Comparison of ENCODE assay signal across 27 cellular contexts in the genomic region with DNA sequence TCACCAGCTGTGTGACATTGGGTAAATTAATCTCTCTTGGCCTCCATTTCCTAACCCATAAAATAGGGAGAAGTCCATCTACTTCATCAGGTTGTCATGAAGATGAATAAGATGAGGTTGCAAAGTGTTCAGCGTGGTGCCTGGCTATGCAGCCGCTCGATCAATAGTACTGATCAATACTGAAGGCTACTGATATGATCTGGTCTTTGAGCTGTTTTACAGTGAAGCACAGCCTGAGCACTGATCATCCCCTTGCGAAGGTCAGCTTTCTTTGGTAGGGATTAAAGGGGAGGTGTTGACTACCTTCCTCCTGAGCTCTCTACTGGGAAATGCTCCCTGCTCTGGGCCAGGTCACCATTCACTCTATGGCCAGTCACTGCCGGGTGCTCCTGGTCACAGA.
DNase-seq lines count a peak whose midpoint lies in the region; ATAC-seq, FAIRE-seq and TF ChIP-seq lines count a peak whose summit lies in the region.
"Had no signal": no experiment of that assay in that cellular context is flagged by ENCODE, and none has a peak within 500 bp of the region (broad histone marks: within the 10 kb centered on the region; RNA-seq: fewer than 3 reads in every experiment).

No MANE protein-coding gene starts in this region.

- H3K36me3 Mint-ChIP-seq in progenitor cell of endocrine pancreas (ENCODE audit: insufficient read depth), result no peaks in the 10 kb centered on the region
- no peaks in the 10 kb centered on the region for H3K36me3 Mint-ChIP-seq in activated CD8-positive, alpha-beta T cell treated with anti-CD3 and anti-CD28 coated beads for 36 hours (ENCODE audit: low read depth)
- H3K36me3 Mint-ChIP-seq: CD4-positive, alpha-beta memory T cell; CD4-positive, CD25-positive, alpha-beta regulatory T cell; CD8-positive, alpha-beta memory T cell had no signal

- no peaks in the 10 kb centered on the region for H3K27me3 ChIP-seq in bronchial epithelial cell (ENCODE audit: control insufficient read depth, insufficient read depth, low read length)
- H3K27me3 ChIP-seq: BE2C, BLaER1 had no signal

- no peak for ATAC-seq in activated CD8-positive, alpha-beta T cell treated with anti-CD3 and anti-CD28 coated beads for 36 hours

- H3K4me1 Mint-ChIP-seq in progenitor cell of endocrine pancreas (ENCODE audit: low read depth), result peaks cover 51% of the 10 kb centered on the region
- no peaks in the 10 kb centered on the region for H3K4me1 Mint-ChIP-seq in activated CD8-positive, alpha-beta T cell treated with anti-CD3 and anti-CD28 coated beads for 36 hours (ENCODE audit: low read depth)
- H3K4me1 Mint-ChIP-seq: CD4-positive, alpha-beta memory T cell; CD4-positive, CD25-positive, alpha-beta regulatory T cell; CD8-positive, alpha-beta memory T cell had no signal

- peak; percentile 58 for FAIRE-seq in bronchial epithelial cell (lab: Jason Lieb, UNC)
- FAIRE-seq: A204.1, GM12891, GM19239 had no signal

- H3K9me3 Mint-ChIP-seq in progenitor cell of endocrine pancreas (ENCODE audit: low read depth), result no peaks in the 10 kb centered on the region
- H3K9me3 Mint-ChIP-seq in activated CD8-positive, alpha-beta T cell treated with anti-CD3 and anti-CD28 coated beads for 36 hours, result no peaks in the 10 kb centered on the region
- H3K9me3 Mint-ChIP-seq: CD14-positive monocyte; CD4-positive, alpha-beta memory T cell; CD8-positive, alpha-beta memory T cell had no signal

- peak overlapping the region; percentile 100; the same call in 1 of the 2 replicates for H3K27ac ChIP-seq in VCaP
- H3K27ac ChIP-seq: BLaER1 had no signal

- no peak overlapping the region for H3K4me3 Mint-ChIP-seq in progenitor cell of endocrine pancreas (ENCODE audit: low read depth)
- no peak overlapping the region for H3K4me3 Mint-ChIP-seq in activated CD8-positive, alpha-beta T cell treated with anti-CD3 and anti-CD28 coated beads for 36 hours
- H3K4me3 Mint-ChIP-seq: CD14-positive monocyte; CD4-positive, alpha-beta memory T cell; CD4-positive, CD25-positive, alpha-beta regulatory T cell; CD8-positive, alpha-beta memory T cell had no signal

- intact Hi-C loops in activated CD8-positive, alpha-beta T cell treated with anti-CD3 and anti-CD28 coated beads for 36 hours (cut with micrococcal nuclease), result no loop called here

- CTCF ChIA-PET in activated CD8-positive, alpha-beta T cell treated with anti-CD3 and anti-CD28 coated beads for 36 hours (lab: Charles Lee), result no interaction called here
- CTCF ChIA-PET in GM10248 (lab: Yijun Ruan, JAX), result no interaction called here

- POLR2A ChIA-PET in activated CD8-positive, alpha-beta T cell treated with anti-CD3 and anti-CD28 coated beads for 36 hours (lab: Charles Lee), result no interaction called here
- POLR2A ChIA-PET in GM10248 (lab: Yijun Ruan, JAX), result no interaction called here

- peak overlapping the region; percentile 85 for H3K27ac Mint-ChIP-seq in progenitor cell of endocrine pancreas
- no peak overlapping the region for H3K27ac Mint-ChIP-seq in activated CD8-positive, alpha-beta T cell treated with anti-CD3 and anti-CD28 coated beads for 36 hours
- H3K27ac Mint-ChIP-seq: CD4-positive, alpha-beta memory T cell; CD4-positive, CD25-positive, alpha-beta regulatory T cell had no signal

- no peak overlapping the region for H3K4me3 ChIP-seq in bronchial epithelial cell (ENCODE audit: low read depth, low read length)
- H3K4me3 ChIP-seq: BLaER1 had no signal

- DNase-seq in NCI-H146 (lab: John Stamatoyannopoulos, UW) (peak; percentile 16), NCI-H146 treated with DMSO at 0.1 percent for 48 hours (lab: John Stamatoyannopoulos, UW; ENCODE audit: unreplicated experiment) (no peak), bronchial epithelial cell (ENCODE audit: low read depth) (no peak), progenitor cell of endocrine pancreas (ENCODE audit: low spot score, unreplicated experiment) (no peak), GM10248 (ENCODE audit: extremely low spot score) (no peak)
- DNase-seq in activated CD8-positive, alpha-beta T cell treated with anti-CD3 and anti-CD28 coated beads for 36 hours, result no peak
- no peak for DNase-seq in stimulated activated CD4-positive, alpha-beta T cell treated with anti-CD3 and anti-CD28 coated beads, Interleukin-4, amount 100 ng/mL, for 4 hours
- DNase-seq: 8988T; ACHN; BE2C; C1 segment of cervical spinal cord; CD4-positive, alpha-beta memory T cell; CD4-positive, CD25-positive, alpha-beta regulatory T cell; CD8-positive, alpha-beta memory T cell; COR-L47; DMS 273 treated with DMSO at 0.1 percent for 48 hours; DMS153; DMS79; DND-41; EL; GDM1 had no signal

- no peak for TF ChIP-seq CTCF in VCaP (conservative IDR thresholded peaks at IDR 0.05)
- TF ChIP-seq CTCF in bronchial epithelial cell (IDR thresholded peaks at IDR 0.05; ENCODE audit: insufficient read depth, low read length, severe bottlenecking), result no peak
- no peak for TF ChIP-seq CTCF in progenitor cell of endocrine pancreas (IDR thresholded peaks at IDR 0.05; ENCODE audit: unreplicated experiment)
- TF ChIP-seq CTCF in activated CD8-positive, alpha-beta T cell treated with anti-CD3 and anti-CD28 coated beads for 36 hours (IDR thresholded peaks at IDR 0.05), result no peak
- TF ChIP-seq CTCF in GM10248 (IDR thresholded peaks at IDR 0.05; ENCODE audit: control extremely low read depth, extremely low read depth, low read depth, missing control alignments), result no peak

- no peaks in the 10 kb centered on the region for H3K36me3 ChIP-seq in bronchial epithelial cell (ENCODE audit: control insufficient read depth, insufficient read depth, low read length)
- H3K36me3 ChIP-seq: BE2C, BLaER1 had no signal

- no peaks in the 10 kb centered on the region for H3K27me3 Mint-ChIP-seq in progenitor cell of endocrine pancreas
- no peaks in the 10 kb centered on the region for H3K27me3 Mint-ChIP-seq in activated CD8-positive, alpha-beta T cell treated with anti-CD3 and anti-CD28 coated beads for 36 hours
- H3K27me3 Mint-ChIP-seq: CD4-positive, alpha-beta memory T cell had no signal
